In genomic region chr2:15258385-15258784, GRCh38 we compare ENCODE assay signal across 5 cellular contexts.
DNase-seq lines count a peak whose midpoint lies in the region; ATAC-seq, FAIRE-seq and TF ChIP-seq lines count a peak whose summit lies in the region.
"Not testable (repeated sequence)": the region's sequence is repeated elsewhere in the genome, so short reads cannot be mapped to it uniquely, and the experiment has no call there.

No MANE protein-coding gene starts in this region.

- TF ChIP-seq EP300 in GM12878 (IDR thresholded peaks at IDR 0.05; ENCODE audit: borderline replicate concordance in 1 of 2, control insufficient read depth in 1 of 2, low read depth in 2 of 2, low read length in 2 of 2) = not testable (repeated sequence)
- peak in 1 of 2 experiments; percentile 84; a peak in 1 of 3 replicates for TF ChIP-seq EP300 in H1 (IDR thresholded peaks at IDR 0.05; ENCODE audit: borderline replicate concordance in 1 of 2, low read depth in 2 of 2, low read length in 2 of 2)

- intact Hi-C loops in GM12878 (cut with micrococcal nuclease; ENCODE audit: unreplicated experiment) = not testable (repeated sequence)

- in situ Hi-C loops in GM12878 (cut with MboI) = not testable (repeated sequence)

- H3K9me3 ChIP-seq in DND-41 (ENCODE audit: insufficient read depth, low read length, severe bottlenecking); GM12878 (replicated peaks; ENCODE audit: control insufficient read depth, insufficient read depth, low read length); H1 (ENCODE audit: insufficient read depth in 2 of 2, low read depth in 1 of 2, low read length in 1 of 2): not testable (repeated sequence)

- not testable (repeated sequence) for H4K8ac ChIP-seq in H1 (ENCODE audit: extremely low read depth, insufficient read depth, low read length)

- ATAC-seq in DND-41 (ENCODE audit: insufficient read depth, low read depth); GM12878: not testable (repeated sequence)

- H3K79me1 ChIP-seq in H1 (ENCODE audit: low read depth, low read length) = not testable (repeated sequence)

- not testable (repeated sequence) for H3K36me3 ChIP-seq in DND-41 (ENCODE audit: insufficient read depth, low read length); GM12878 (ENCODE audit: control insufficient read depth in 2 of 2, insufficient read depth in 2 of 2, low read length in 1 of 2); H1 (ENCODE audit: control insufficient read depth in 2 of 4, insufficient read depth in 4 of 4, low read length in 3 of 4)

- TF ChIP-seq RAD21 in GM12878 (IDR thresholded peaks at IDR 0.05; ENCODE audit: insufficient read depth, low read depth, low read length); H1 (IDR thresholded peaks at IDR 0.05 in 1 of 2, conservative IDR thresholded peaks at IDR 0.05 in 1 of 2; ENCODE audit: low read depth in 2 of 2, low read length in 2 of 2): not testable (repeated sequence)

- not testable (repeated sequence) for H3K9ac ChIP-seq in DND-41 (ENCODE audit: low read depth, low read length); GM12878 (ENCODE audit: control insufficient read depth, insufficient read depth, low read length); H1 (replicated peaks in 1 of 4; ENCODE audit: extremely low read depth in 1 of 4, low read depth in 3 of 4, low read length in 3 of 4)

- not testable (repeated sequence) for H2BK15ac ChIP-seq in H1 (ENCODE audit: low read length)

- H3K56ac ChIP-seq in H1 (replicated peaks; ENCODE audit: insufficient read length, low read depth, low read length) = not testable (repeated sequence)

- not testable (repeated sequence) for H3K18ac ChIP-seq in H1 (ENCODE audit: extremely low read depth, low read length)

- H2BK5ac ChIP-seq in H1 (ENCODE audit: low read depth, low read length) = not testable (repeated sequence)

- BruUV-seq in GM12878 (replicated peaks; lab: Mats Ljungman, UMichigan) = not testable (repeated sequence)

- H3K27ac Mint-ChIP-seq in neural crest cell (ENCODE audit: unreplicated experiment) = peak overlapping the region; percentile 27

- FAIRE-seq in GM12878 (lab: Jason Lieb, UNC); H1 (lab: Jason Lieb, UNC): not testable (repeated sequence)

- peak overlapping the region; percentile 55; the same call in 1 of the 2 replicates for H2BK12ac ChIP-seq in H1 (ENCODE audit: low read depth, low read length)

- RAD21 ChIA-PET in GM12878 (lab: Charles Lee; ENCODE audit: unreplicated experiment) = not testable (repeated sequence)

- H4K5ac ChIP-seq in H1 (ENCODE audit: insufficient read length, low read depth, low read length) = not testable (repeated sequence)

- H4K20me1 ChIP-seq in DND-41 (ENCODE audit: insufficient read depth, low read length); GM12878 (ENCODE audit: control insufficient read depth, insufficient read depth); H1 (replicated peaks in 1 of 2; ENCODE audit: control insufficient read depth in 1 of 2, insufficient read depth in 2 of 2, low read length in 2 of 2): not testable (repeated sequence)

- not testable (repeated sequence) for H3K14ac ChIP-seq in H1 (ENCODE audit: insufficient read length)

- not testable (repeated sequence) for TF ChIP-seq CTCF in DND-41 (IDR thresholded peaks at IDR 0.05; ENCODE audit: borderline replicate concordance, extremely low read depth, low read length, poor library complexity, severe bottlenecking); GM12878 (IDR thresholded peaks at IDR 0.05 in 2 of 3, conservative IDR thresholded peaks at IDR 0.05 in 1 of 3; ENCODE audit: control insufficient read depth in 2 of 3, extremely low read depth in 1 of 3, insufficient read depth in 1 of 3, low read depth in 3 of 3, low read length in 3 of 3); H1 (IDR thresholded peaks at IDR 0.05; ENCODE audit: control extremely low read depth in 1 of 3, insufficient read depth in 1 of 3, low read depth in 1 of 3, low read length in 3 of 3); neural crest cell (conservative IDR thresholded peaks at IDR 0.05)

- SMC1A ChIA-PET in GM12878 (lab: Charles Lee; ENCODE audit: uncharacterized antibody, unreplicated experiment) = not testable (repeated sequence)

- TF ChIP-seq POLR2A in GM12878 (IDR thresholded peaks at IDR 0.05; ENCODE audit: low read depth, low read length); H1 (IDR thresholded peaks at IDR 0.05; ENCODE audit: control extremely low read depth in 1 of 2, low read depth in 2 of 2, low read length in 2 of 2); erythroblast (IDR thresholded peaks at IDR 0.05; ENCODE audit: low read length): not testable (repeated sequence)

- H3K4me3 Mint-ChIP-seq in neural crest cell = not testable (repeated sequence)

- H3K9me3 Mint-ChIP-seq in neural crest cell = peaks cover 21% of the 10 kb centered on the region

- H2BK120ac ChIP-seq in H1 (replicated peaks; ENCODE audit: low read depth, low read length) = not testable (repeated sequence)

- not testable (repeated sequence) for H2AFZ ChIP-seq in DND-41 (ENCODE audit: low read depth, low read length); GM12878 (ENCODE audit: control insufficient read depth, low read depth, low read length); H1 (ENCODE audit: low read length)

- not testable (repeated sequence) for H3K4me1 ChIP-seq in DND-41 (ENCODE audit: insufficient read depth, low read length); GM12878 (ENCODE audit: control insufficient read depth, insufficient read depth, low read length)
- H3K4me1 ChIP-seq in H1 (replicated peaks in 1 of 4; ENCODE audit: control insufficient read depth in 3 of 4, insufficient read depth in 4 of 4, low read length in 3 of 4) = peaks cover 5 to 13% (median 8%) of the 10 kb centered on the region in 4 experiments; a peak in 6 of 7 replicates

- H2AK5ac ChIP-seq in H1 (ENCODE audit: low read depth, low read length) = not testable (repeated sequence)

- not testable (repeated sequence) for H3K4me1 Mint-ChIP-seq in neural crest cell

- H3K4me3 ChIP-seq in DND-41 (ENCODE audit: low read depth in 1 of 2, low read length in 2 of 2); GM12878; H1 (ENCODE audit: extremely low read depth in 1 of 4, insufficient read depth in 2 of 4, low read depth in 3 of 4, low read length in 4 of 4): not testable (repeated sequence)

- not testable (repeated sequence) for H3K79me2 ChIP-seq in DND-41 (ENCODE audit: insufficient read depth, low read length); GM12878 (ENCODE audit: control insufficient read depth, insufficient read depth, low read length); H1 (ENCODE audit: control insufficient read depth in 1 of 2, insufficient read depth in 2 of 2, low read length in 2 of 2)

- H2BK20ac ChIP-seq in H1 (ENCODE audit: low read length) = not testable (repeated sequence)

- not testable (repeated sequence) for H3K27me3 Mint-ChIP-seq in neural crest cell (ENCODE audit: low read depth)

- H4K91ac ChIP-seq in H1 (replicated peaks; ENCODE audit: insufficient read length, low read length) = not testable (repeated sequence)

- not testable (repeated sequence) for H3K23ac ChIP-seq in H1 (ENCODE audit: insufficient read length)

- H3K4me2 ChIP-seq in DND-41 (ENCODE audit: insufficient read depth, low read length); GM12878 (ENCODE audit: control insufficient read depth, insufficient read depth); H1 (ENCODE audit: insufficient read depth in 1 of 2, low read depth in 2 of 2, low read length in 2 of 2): not testable (repeated sequence)

- POLR2A ChIA-PET in GM12878 (lab: Charles Lee); H1 (lab: Charles Lee; ENCODE audit: partially characterized antibody): not testable (repeated sequence)

- H3K36me3 Mint-ChIP-seq in neural crest cell (ENCODE audit: low read depth) = peaks cover 29% of the 10 kb centered on the region

- DNase-seq in DND-41 (peak; percentile 10), erythroblast (lab: John Stamatoyannopoulos, UW) (peak; percentile 17 to 40)
- DNase-seq in GM12878 (ENCODE audit: low read depth, low spot score); H1 (ENCODE audit: low read depth in 1 of 2, low spot score in 2 of 2); neural crest cell (ENCODE audit: low read depth, low spot score): not testable (repeated sequence)

- not testable (repeated sequence) for H3K27ac ChIP-seq in DND-41 (ENCODE audit: low read length); GM12878 (ENCODE audit: control insufficient read depth, insufficient read depth); H1 (ENCODE audit: low read depth, low read length)

- CTCF ChIA-PET in GM12878 (lab: Yijun Ruan, JAX); H1 (lab: Charles Lee; ENCODE audit: partially characterized antibody): not testable (repeated sequence)

- WGBS in GM12878 (ENCODE audit: insufficient coverage, insufficient replicate concordance, low lambda C conversion rate, missing lambda C conversion rate) = 99% methylated on average over 7 of the region's 7 CpGs
- WGBS in H1 (ENCODE audit: extremely low coverage in 1 of 2, insufficient coverage in 1 of 2, insufficient read length in 1 of 2, insufficient replicate concordance in 2 of 2, low coverage in 1 of 2, low lambda C conversion rate in 2 of 2, missing lambda C conversion rate in 1 of 2), 2 experiments = 95% methylated on average over 7 of the region's 7 CpGs; no CpG with 5 or more reads in 1 of the 2 experiments

- H3K4ac ChIP-seq in H1 (replicated peaks; ENCODE audit: insufficient read length, low read depth, low read length) = not testable (repeated sequence)

- not testable (repeated sequence) for H3K23me2 ChIP-seq in H1 (ENCODE audit: low read depth, low read length)

- not testable (repeated sequence) for H3K27me3 ChIP-seq in DND-41 (ENCODE audit: insufficient read depth, low read length, poor library complexity); GM12878 (replicated peaks in 1 of 2; ENCODE audit: control insufficient read depth in 2 of 2, insufficient read depth in 2 of 2, low read length in 1 of 2); H1 (replicated peaks in 1 of 4; ENCODE audit: control insufficient read depth in 3 of 4, extremely low read depth in 1 of 4, insufficient read depth in 3 of 4, low read length in 3 of 4)
